ENCODE assay signal across 1 cellular context in the genomic region with DNA sequence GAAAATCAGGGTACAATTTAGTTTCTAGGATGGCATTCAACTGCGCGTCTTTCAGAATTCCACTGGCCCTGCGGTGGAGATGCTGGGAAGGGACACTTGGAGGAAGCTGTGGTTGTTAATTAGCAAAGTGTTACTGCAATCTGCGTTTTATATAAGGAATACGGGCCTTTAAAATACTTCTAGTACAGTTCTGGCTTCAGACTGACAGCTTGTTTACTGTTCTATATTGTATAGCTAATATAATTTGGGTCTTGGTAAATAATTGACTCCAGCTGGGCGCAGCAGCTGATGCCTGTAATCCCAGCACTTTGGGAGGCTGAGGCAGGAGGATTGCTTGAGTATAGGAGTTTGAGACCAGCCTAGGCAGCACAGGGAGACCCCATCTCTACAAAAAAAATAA.
TF ChIP-seq lines count a peak whose summit lies in the region.

No MANE protein-coding gene starts in this region.

TF ChIP-seq in H1, 55 proteins besides CTCF, POLR2A, EP300 and RAD21:
- TF ChIP-seq POLR2AphosphoS5 (IDR thresholded peaks at IDR 0.05; ENCODE audit: low read depth, low read length) (no peak), SRF (IDR thresholded peaks at IDR 0.05; ENCODE audit: low read depth, low read length) (no peak), BRCA1 (IDR thresholded peaks at IDR 0.05; ENCODE audit: low read depth, low read length) (no peak), FOSL1 (IDR thresholded peaks at IDR 0.05; ENCODE audit: insufficient read depth, low read depth, low read length) (no peak), GABPA (IDR thresholded peaks at IDR 0.05; ENCODE audit: borderline replicate concordance, insufficient read depth, low read length) (no peak), CBX8 (IDR thresholded peaks at IDR 0.05; ENCODE audit: borderline replicate concordance, low read depth, low read length) (no peak), JUND (IDR thresholded peaks at IDR 0.05; ENCODE audit: low read length) (no peak), JUN (IDR thresholded peaks at IDR 0.05; ENCODE audit: low read depth, low read length) (no peak)
- TF ChIP-seq, protein P1, sequence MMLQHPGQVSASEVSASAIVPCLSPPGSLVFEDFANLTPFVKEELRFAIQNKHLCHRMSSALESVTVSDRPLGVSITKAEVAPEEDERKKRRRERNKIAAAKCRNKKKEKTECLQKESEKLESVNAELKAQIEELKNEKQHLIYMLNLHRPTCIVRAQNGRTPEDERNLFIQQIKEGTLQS (IDR thresholded peaks at IDR 0.05; ENCODE audit: insufficient read depth, low read depth, low read length), result no peak
